In the genomic region with DNA sequence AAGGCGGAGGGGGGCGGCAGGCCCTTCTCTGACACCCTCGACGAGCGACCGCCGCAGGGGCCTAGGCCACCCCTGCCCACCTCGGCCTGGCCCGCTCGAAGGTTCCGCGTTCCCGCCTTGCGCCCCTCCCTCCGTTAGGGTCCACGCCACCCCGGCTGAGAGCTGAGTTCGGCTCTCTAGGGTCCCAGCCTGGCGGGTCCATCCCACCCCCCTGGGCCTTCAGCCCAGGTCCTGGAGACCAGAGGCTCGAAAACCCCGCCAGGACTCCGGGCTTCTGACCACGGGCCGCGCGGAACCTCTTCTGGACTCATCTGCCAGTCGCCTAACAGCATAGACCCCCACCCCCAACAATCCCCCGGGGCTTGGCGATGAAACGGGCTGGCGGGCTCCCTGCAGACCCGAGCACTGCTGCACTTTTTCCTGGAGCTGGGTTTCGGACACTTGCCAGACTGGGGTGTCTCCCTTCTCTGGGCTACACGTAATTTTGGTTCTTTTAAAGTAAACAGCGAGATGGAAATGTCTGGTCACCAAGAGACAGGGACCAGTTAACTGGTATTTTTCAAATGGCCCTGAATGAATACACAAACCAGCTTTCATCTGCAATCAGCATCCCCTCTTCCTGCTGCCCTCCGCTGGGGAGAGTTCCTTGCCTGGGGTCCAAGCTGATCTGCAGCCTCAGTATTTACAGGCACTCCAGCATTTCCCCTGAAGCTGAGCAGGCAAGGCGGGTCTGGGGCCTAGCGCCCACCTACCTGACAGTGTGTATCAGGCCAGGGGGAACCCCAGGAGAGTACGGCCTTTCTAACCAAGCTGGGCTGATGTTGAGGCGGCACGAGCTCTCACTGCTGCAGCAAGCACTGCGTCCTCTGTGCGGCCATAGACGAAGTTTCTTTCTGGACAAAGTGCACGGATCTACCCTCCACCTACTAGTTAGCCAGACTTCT, we compare ENCODE assay signal across 8 cellular contexts. TPM values are rescaled to one million over a fixed set of nuclear protein-coding genes. Genes with fewer than 3 reads are reported as not detected.
DNase-seq lines count a peak whose midpoint lies in the region; ATAC-seq, FAIRE-seq and TF ChIP-seq lines count a peak whose summit lies in the region.

No MANE protein-coding gene starts in this region.

- FAIRE-seq in urothelium cell line (lab: Jason Lieb, UNC): peak; percentile 42

- peaks cover 31% of the 10 kb centered on the region for H3K4me1 Mint-ChIP-seq in brain

- H3K27me3 Mint-ChIP-seq in brain: peaks cover 14% of the 10 kb centered on the region

- H3K36me3 ChIP-seq in heart right ventricle (peaks cover 6 to 54% (median 30%) of the 10 kb centered on the region in 9 donors), mesodermal cell (ENCODE audit: control insufficient read depth, insufficient read depth, low read length) (peaks cover 53% of the 10 kb centered on the region)

- no peaks in the 10 kb centered on the region for H3K27me3 ChIP-seq in heart right ventricle

- H3K9me3 ChIP-seq in heart right ventricle (no peaks in the 10 kb centered on the region), mesodermal cell (ENCODE audit: control insufficient read depth, low read length) (no peaks in the 10 kb centered on the region)

- H3K9me3 Mint-ChIP-seq in brain: no peaks in the 10 kb centered on the region

- peak in 3 of 8 donors; percentile 1 for ATAC-seq in heart right ventricle
- no peak for ATAC-seq in Right ventricle myocardium inferior

- 44 to 49% methylated on average over 42 to 45 of the region's 45 CpGs for WGBS in heart right ventricle, 2 donors
- WGBS in mesodermal cell (ENCODE audit: insufficient coverage in 2 of 2), 2 experiments: 47% methylated on average over 37 to 43 of the region's 45 CpGs

- H3K36me3 Mint-ChIP-seq in brain: peaks cover 15% of the 10 kb centered on the region

- H3K27ac Mint-ChIP-seq in brain: peak overlapping the region; percentile 83 to 93 (median 88)

- H3K27ac ChIP-seq in heart right ventricle: peak overlapping the region; percentile 88 to 99 (median 96)
- H3K27ac ChIP-seq in mesodermal cell (ENCODE audit: low read depth, low read length, severe bottlenecking): peak overlapping the region; percentile 69

- TF ChIP-seq CTCF in heart right ventricle (IDR thresholded peaks at IDR 0.05): no peak
- no peak for TF ChIP-seq CTCF in brain (conservative IDR thresholded peaks at IDR 0.05)

- DNase-seq in heart right ventricle (no peak), Right ventricle myocardium inferior (ENCODE audit: missing footprints) (no peak), urothelium cell line (ENCODE audit: low spot score) (no peak), DMS79 (lab: John Stamatoyannopoulos, UW) (no peak), NCI-H748 treated with DMSO at 0.1 percent for 48 hours (lab: John Stamatoyannopoulos, UW) (no peak), GM19238 (ENCODE audit: insufficient read length, low spot score) (no peak)

- H3K4me1 ChIP-seq in heart right ventricle (peaks cover 16 to 37% (median 27%) of the 10 kb centered on the region in 9 donors), mesodermal cell (ENCODE audit: control insufficient read depth, insufficient read depth, low read length, poor library complexity, severe bottlenecking) (peaks cover 9% of the 10 kb centered on the region)

- intact Hi-C loops in heart right ventricle (cut with DNase I): loop anchor here in 5 of 10 donors (2.0 to 10.0 kb wide), 5 partner anchors 40 to 133 kb away; partner anchors contain the start of genes WBP2 (in 3 of the 5) and GALK1 (in 1 of the 5)
- intact Hi-C loops in Right ventricle myocardium inferior (cut with DNase I): loop anchor here (2.0 to 5.0 kb wide), 3 partner anchors 21 to 120 kb away; partner anchors contain the start of gene WBP2

- H3K4me3 Mint-ChIP-seq in brain: peak overlapping the region; percentile 70 to 83 (median 74)

- peak overlapping the region; percentile 50 to 80 (median 74) for H3K4me3 ChIP-seq in heart right ventricle
- H3K4me3 ChIP-seq in mesodermal cell (ENCODE audit: extremely low read depth, insufficient read depth, low read length, poor library complexity, severe bottlenecking): peak overlapping the region; percentile 58

RNA-seq across cellular contexts. Expression of gene TRIM65, which starts 0.6 kb away (rescaled TPM):
- total RNA-seq in heart right ventricle: 10 to 100 TPM in 1 of 10 donors, 1 to 10 TPM in 9; 5.1 to 12.7 (median 8.9) TPM
- polyA plus RNA-seq in heart right ventricle: 10 to 100 TPM in 1 of 2 donors, 1 to 10 TPM in 1; 5.6 to 16.7 TPM
- total RNA-seq in Right ventricle myocardium inferior: 11.3 TPM
- polyA plus RNA-seq in brain (ENCODE audit: insufficient read depth, low read depth, low replicate concordance): 12.5 TPM
- 21.3 TPM for polyA plus RNA-seq in mesodermal cell (2013, experiment 1 of 2)
- 20.0 TPM for polyA plus RNA-seq in mesodermal cell (2013, experiment 2 of 2)

RNA-seq across cellular contexts. Expression of gene MRPL38, which starts 7.3 kb away (rescaled TPM):
- total RNA-seq in heart right ventricle (100 to 1,000 TPM in 4 of 10 donors, 10 to 100 TPM in 6; 89.6 to 144 (median 96.5) TPM), Right ventricle myocardium inferior (115 TPM)
- polyA plus RNA-seq in heart right ventricle (100 to 1,000 TPM in 1 of 2 donors, 10 to 100 TPM in 1; 86.0 to 160 TPM), brain (ENCODE audit: insufficient read depth, low read depth, low replicate concordance) (83.7 TPM)
- polyA plus RNA-seq in mesodermal cell (2013, experiment 1 of 2): 51.2 TPM
- 46.2 TPM for polyA plus RNA-seq in mesodermal cell (2013, experiment 2 of 2)

RNA-seq across cellular contexts. Expression of gene TRIM47, which starts 19.0 kb away (rescaled TPM):
- 10 to 100 TPM in 9 of 10 donors, 1 to 10 TPM in 1; 9.3 to 53.1 (median 21.5) TPM for total RNA-seq in heart right ventricle
- polyA plus RNA-seq in heart right ventricle: 10 to 100 TPM; 22.4 to 48.7 TPM
- 39.4 TPM for total RNA-seq in Right ventricle myocardium inferior
- polyA plus RNA-seq in brain (ENCODE audit: insufficient read depth, low read depth, low replicate concordance): 46.1 TPM
- 26.5 TPM for polyA plus RNA-seq in mesodermal cell (2013, experiment 1 of 2)
- polyA plus RNA-seq in mesodermal cell (2013, experiment 2 of 2): 18.2 TPM

RNA-seq across cellular contexts. Expression of gene WBP2, which starts 42.2 kb away (rescaled TPM):
- 100 to 1,000 TPM; 130 to 210 (median 173) TPM for total RNA-seq in heart right ventricle
- polyA plus RNA-seq in heart right ventricle: 100 to 1,000 TPM; 155 to 205 TPM
- 151 TPM for total RNA-seq in Right ventricle myocardium inferior
- 502 TPM for polyA plus RNA-seq in brain (ENCODE audit: insufficient read depth, low read depth, low replicate concordance)
- 129 TPM for polyA plus RNA-seq in mesodermal cell (2013, experiment 1 of 2)
- polyA plus RNA-seq in mesodermal cell (2013, experiment 2 of 2): 107 TPM

RNA-seq across cellular contexts. Expression of gene FBF1, which starts 43.5 kb away (rescaled TPM):
- total RNA-seq in heart right ventricle: 1 to 10 TPM; 2.1 to 6.3 (median 2.8) TPM
- 1 to 10 TPM; 1.6 to 8.3 TPM for polyA plus RNA-seq in heart right ventricle
- total RNA-seq in Right ventricle myocardium inferior: 3.5 TPM
- 10.6 TPM for polyA plus RNA-seq in brain (ENCODE audit: insufficient read depth, low read depth, low replicate concordance)
- 7.7 TPM for polyA plus RNA-seq in mesodermal cell (2013, experiment 1 of 2)
- 6.1 TPM for polyA plus RNA-seq in mesodermal cell (2013, experiment 2 of 2)
